In the genomic region with DNA sequence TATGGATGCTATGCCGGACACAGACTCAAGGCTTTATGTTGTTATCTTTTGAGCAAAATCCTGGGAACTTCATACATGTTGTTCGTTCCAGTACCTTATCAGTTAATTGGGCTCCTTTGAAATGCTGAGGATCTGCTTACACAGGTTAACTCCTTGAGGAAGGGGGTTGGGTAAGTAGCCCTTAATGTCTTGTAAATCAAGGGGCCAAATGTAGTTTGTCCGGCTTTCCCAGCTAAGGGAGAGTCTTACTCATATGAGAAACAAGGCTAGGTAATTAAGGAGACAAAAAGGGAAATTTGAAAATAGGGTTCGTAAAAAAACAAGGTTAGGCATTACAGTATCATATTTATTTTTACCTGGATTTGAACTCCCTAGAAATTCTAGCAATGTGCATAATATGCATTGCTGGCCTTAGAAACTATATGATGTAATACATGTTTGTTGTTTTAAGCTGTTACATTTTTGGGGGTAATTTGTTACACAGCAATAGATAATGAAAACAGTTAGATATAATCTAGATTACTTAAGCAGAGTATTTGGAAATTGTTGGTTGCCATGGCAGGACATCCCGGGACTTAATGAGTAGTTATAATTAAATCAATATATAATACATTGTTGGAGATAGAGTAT, we compare ENCODE assay signal across 17 cellular contexts. TPM values are rescaled to one million over a fixed set of nuclear protein-coding genes. Genes with fewer than 3 reads are reported as not detected.
"Had no signal": no experiment of that assay in that cellular context is flagged by ENCODE, and none has a peak within 500 bp of the region (broad histone marks: within the 10 kb centered on the region; RNA-seq: fewer than 3 reads in every experiment).

No MANE protein-coding gene starts in this region.

- H3K27me3 Mint-ChIP-seq: activated CD4-positive, alpha-beta memory T cell treated with anti-CD3 and anti-CD28 coated beads for 36 hours; activated T-cell treated with anti-CD3 and anti-CD28 coated beads, Interleukin-2, amount 50 U/mL, for 24 hours had no signal

- H3K27ac ChIP-seq: colonic mucosa, lower lobe of right lung, parathyroid adenoma, VCaP had no signal

- H3K9ac ChIP-seq: parathyroid adenoma had no signal

- H3K27ac Mint-ChIP-seq: activated CD4-positive, alpha-beta memory T cell treated with anti-CD3 and anti-CD28 coated beads for 36 hours; activated naive CD4-positive, alpha-beta T cell treated with anti-CD3 and anti-CD28 coated beads, Interleukin-2, amount 50 U/mL, for 72 hours; activated T-cell treated with anti-CD3 and anti-CD28 coated beads, Interleukin-2, amount 50 U/mL, for 24 hours; brain; immature natural killer cell; stimulated activated effector memory CD8-positive, alpha-beta T cell treated with anti-CD3 and anti-CD28 coated beads, Interleukin-12 subunit alpha, Interleukin-12 subunit beta, amount 100 ng/mL, for 72 hours had no signal

- H3K4me3 ChIP-seq: colonic mucosa, lower lobe of right lung had no signal

- DNase-seq: activated CD4-positive, alpha-beta memory T cell treated with anti-CD3 and anti-CD28 coated beads for 36 hours; activated T-cell treated with anti-CD3 and anti-CD28 coated beads, Interleukin-2, amount 50 U/mL, for 24 hours; central memory CD4-positive, alpha-beta T cell; colonic mucosa; hippocampal formation; immature natural killer cell; left cardiac atrium; lower lobe of right lung; stimulated activated CD4-positive, alpha-beta T cell treated with anti-CD3 and anti-CD28 coated beads, Interleukin-12 subunit alpha, Interleukin-12 subunit beta, amount 100 ng/mL, for 4 hours; stimulated activated CD4-positive, alpha-beta T cell treated with anti-CD3 and anti-CD28 coated beads, Interleukin-2, amount 100 ng/mL, for 24 hours had no signal

- ATAC-seq: activated naive CD4-positive, alpha-beta T cell treated with anti-CD3 and anti-CD28 coated beads, Interleukin-2, amount 50 U/mL, for 72 hours; esophagus mucosa; stimulated activated effector memory CD8-positive, alpha-beta T cell treated with anti-CD3 and anti-CD28 coated beads, Interleukin-12 subunit alpha, Interleukin-12 subunit beta, amount 100 ng/mL, for 72 hours had no signal

- H3K4me1 ChIP-seq: colonic mucosa, parathyroid adenoma had no signal

- H3K27me3 ChIP-seq: colonic mucosa had no signal

- H3K36me3 Mint-ChIP-seq: activated CD4-positive, alpha-beta memory T cell treated with anti-CD3 and anti-CD28 coated beads for 36 hours; activated naive CD4-positive, alpha-beta T cell treated with anti-CD3 and anti-CD28 coated beads, Interleukin-2, amount 50 U/mL, for 72 hours; brain; stimulated activated effector memory CD8-positive, alpha-beta T cell treated with anti-CD3 and anti-CD28 coated beads, Interleukin-12 subunit alpha, Interleukin-12 subunit beta, amount 100 ng/mL, for 72 hours had no signal

- H3K36me3 ChIP-seq: colonic mucosa, lower lobe of right lung had no signal

- H3K4me3 Mint-ChIP-seq: activated CD4-positive, alpha-beta memory T cell treated with anti-CD3 and anti-CD28 coated beads for 36 hours; activated T-cell treated with anti-CD3 and anti-CD28 coated beads, Interleukin-2, amount 50 U/mL, for 24 hours; brain; immature natural killer cell; stimulated activated effector memory CD8-positive, alpha-beta T cell treated with anti-CD3 and anti-CD28 coated beads, Interleukin-12 subunit alpha, Interleukin-12 subunit beta, amount 100 ng/mL, for 72 hours had no signal

- H3K79me2 ChIP-seq: parathyroid adenoma had no signal

- H3K9me3 ChIP-seq: colonic mucosa, lower lobe of right lung had no signal

- H3K9me3 Mint-ChIP-seq: activated CD4-positive, alpha-beta memory T cell treated with anti-CD3 and anti-CD28 coated beads for 36 hours; activated naive CD4-positive, alpha-beta T cell treated with anti-CD3 and anti-CD28 coated beads, Interleukin-2, amount 50 U/mL, for 72 hours; activated T-cell treated with anti-CD3 and anti-CD28 coated beads, Interleukin-2, amount 50 U/mL, for 24 hours; immature natural killer cell; stimulated activated effector memory CD8-positive, alpha-beta T cell treated with anti-CD3 and anti-CD28 coated beads, Interleukin-12 subunit alpha, Interleukin-12 subunit beta, amount 100 ng/mL, for 72 hours had no signal

RNA-seq across cellular contexts. Expression of gene CREG2, which starts 48.0 kb away (rescaled TPM):
- total RNA-seq: activated CD4-positive, alpha-beta memory T cell treated with anti-CD3 and anti-CD28 coated beads for 36 hours; activated naive CD4-positive, alpha-beta T cell treated with anti-CD3 and anti-CD28 coated beads, Interleukin-2, amount 50 U/mL, for 72 hours; fibroblast of villous mesenchyme; left cardiac atrium; lower lobe of right lung had no signal
- polyA plus RNA-seq: immature natural killer cell had no signal
